9 cellular contexts compared by ENCODE assay signal in the genomic region with DNA sequence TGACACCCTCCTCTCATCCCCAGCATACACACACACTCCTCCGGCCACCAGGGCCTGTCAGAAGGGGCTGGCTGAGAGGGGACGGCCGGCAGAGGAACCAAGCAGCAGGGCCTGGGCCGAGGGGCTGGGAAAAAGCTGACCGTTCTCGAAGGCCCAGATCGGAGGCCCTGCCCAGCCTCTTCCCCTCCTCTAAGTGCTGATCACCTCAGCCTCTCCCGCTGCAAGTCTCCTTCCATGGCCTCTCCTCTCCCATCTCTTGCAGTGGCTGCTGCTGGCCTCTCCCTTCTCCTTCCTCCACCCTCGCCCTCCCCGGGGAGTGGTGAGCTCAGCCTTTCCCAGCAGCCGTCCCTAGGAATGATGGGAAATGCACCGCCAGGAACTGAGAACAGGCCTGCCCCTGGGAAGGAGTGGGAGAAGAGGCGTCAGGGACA. TPM values are rescaled to one million over a fixed set of nuclear protein-coding genes. Genes with fewer than 3 reads are reported as not detected.
A peak's percentile ranks its signal among the peaks of the same experiment; 100 is the strongest.
DNase-seq lines count a peak whose midpoint lies in the region; ATAC-seq and TF ChIP-seq lines count a peak whose summit lies in the region.
"Had no signal": no experiment of that assay in that cellular context is flagged by ENCODE, and none has a peak within 500 bp of the region (broad histone marks: within the 10 kb centered on the region; RNA-seq: fewer than 3 reads in every experiment).

No MANE protein-coding gene starts in this region.

- H3K4me3 Mint-ChIP-seq in activated CD4-positive, alpha-beta T cell treated with anti-CD3 and anti-CD28 coated beads for 36 hours, result no peak overlapping the region

- 23 to 56% methylated on average over 13 of the region's 13 CpGs for WGBS in sigmoid colon, 2 donors

- in situ Hi-C loops in G401 (cut with HindIII; ENCODE audit: low sequenced_read_pairs) (no loop called here), brain microvascular endothelial cell (cut with HindIII; ENCODE audit: low pct_ligation_motif_present, low sequenced_read_pairs) (no loop called here)

- TF ChIP-seq POLR2A in sigmoid colon (IDR thresholded peaks at IDR 0.05), result no peak

- H3K27ac Mint-ChIP-seq in activated CD4-positive, alpha-beta T cell treated with anti-CD3 and anti-CD28 coated beads for 36 hours, result no peak overlapping the region

- H3K27ac ChIP-seq in brain microvascular endothelial cell (peak overlapping the region; percentile 58), sigmoid colon (peak overlapping the region; percentile 69 to 87 (median 74)), RWPE1 (no peak overlapping the region)

- TF ChIP-seq EP300 in sigmoid colon (IDR thresholded peaks at IDR 0.05), result no peak

- TF ChIP-seq CTCF in brain microvascular endothelial cell (IDR thresholded peaks at IDR 0.05; ENCODE audit: low read depth, low read length, missing control alignments) (no peak), sigmoid colon (IDR thresholded peaks at IDR 0.05) (no peak), RWPE1 (conservative IDR thresholded peaks at IDR 0.05; ENCODE audit: low read depth) (no peak)

- H3K4me1 ChIP-seq in sigmoid colon, result peaks cover 0 to 61% (median 54%) of the 10 kb centered on the region in 4 donors

- peaks cover 1% of the 10 kb centered on the region for H3K36me3 Mint-ChIP-seq in activated CD4-positive, alpha-beta T cell treated with anti-CD3 and anti-CD28 coated beads for 36 hours (ENCODE audit: low read depth)

- H3K9me3 Mint-ChIP-seq in activated CD4-positive, alpha-beta T cell treated with anti-CD3 and anti-CD28 coated beads for 36 hours (ENCODE audit: low read depth), result no peaks in the 10 kb centered on the region

- ATAC-seq in activated CD4-positive, alpha-beta T cell treated with anti-CD3 and anti-CD28 coated beads for 36 hours, result no peak
- ATAC-seq in HG03108 (IDR thresholded peaks at IDR 0.05; ENCODE audit: unreplicated experiment), result no peak
- ATAC-seq in GM18519 (IDR thresholded peaks at IDR 0.05; ENCODE audit: low FRiP score, unreplicated experiment), result no peak

- peaks cover 7% of the 10 kb centered on the region for H3K4me1 Mint-ChIP-seq in activated CD4-positive, alpha-beta T cell treated with anti-CD3 and anti-CD28 coated beads for 36 hours

- no peaks in the 10 kb centered on the region for H3K9me3 ChIP-seq in sigmoid colon

- POLR2A ChIA-PET in activated CD4-positive, alpha-beta T cell treated with anti-CD3 and anti-CD28 coated beads for 36 hours (lab: Charles Lee), result no interaction called here
- POLR2A ChIA-PET in RWPE1 (lab: Yijun Ruan, JAX; ENCODE audit: low non-redundant PET), result no interaction called here

- intact Hi-C loops in sigmoid colon (cut with DNase I), result no loop called here
- intact Hi-C loops in activated CD4-positive, alpha-beta T cell treated with anti-CD3 and anti-CD28 coated beads for 36 hours (cut with DNase I, micrococcal nuclease), result no loop called here

- no peak overlapping the region for H3K4me3 ChIP-seq in brain microvascular endothelial cell (ENCODE audit: low read depth, low read length)
- peak overlapping the region in 3 of 4 donors; percentile 11 to 20 (median 12) for H3K4me3 ChIP-seq in sigmoid colon

- H3K27me3 ChIP-seq in brain microvascular endothelial cell (replicated peaks) (no peaks in the 10 kb centered on the region), sigmoid colon (no peaks in the 10 kb centered on the region)

- CTCF ChIA-PET in activated CD4-positive, alpha-beta T cell treated with anti-CD3 and anti-CD28 coated beads for 36 hours (lab: Charles Lee), result interaction anchor here (1.0 to 1.6 kb wide), 2 partner anchors 32 to 38 kb away, joined by 3 to 5 read pairs; no protein-coding TSS in a partner anchor
- CTCF ChIA-PET in RWPE1 (lab: Yijun Ruan, JAX), result interaction anchor here (0.8 kb wide), 1 partner anchor 73 kb away, joined by 3 read pairs; no protein-coding TSS in a partner anchor

- DNase-seq in G401 (ENCODE audit: low spot score) (peak; percentile 74), brain microvascular endothelial cell (peak; percentile 70), iris pigment epithelial cell (ENCODE audit: low read depth) (peak; percentile 36), sigmoid colon (peak; percentile 91), RWPE1 (ENCODE audit: low spot score) (no peak)
- no peak for DNase-seq in activated CD4-positive, alpha-beta T cell treated with anti-CD3 and anti-CD28 coated beads for 36 hours
- DNase-seq: NCI-H1930 had no signal

- H3K27me3 Mint-ChIP-seq in activated CD4-positive, alpha-beta T cell treated with anti-CD3 and anti-CD28 coated beads for 36 hours, result no peaks in the 10 kb centered on the region

- H3K36me3 ChIP-seq in brain microvascular endothelial cell (replicated peaks), result no peaks in the 10 kb centered on the region
- peaks cover 0 to 5% (median 0%) of the 10 kb centered on the region in 4 donors for H3K36me3 ChIP-seq in sigmoid colon

RNA-seq across cellular contexts. Expression of gene ARRB1, which starts 39.6 kb away (rescaled TPM):
- 39.0 and 44.6 TPM in 2 replicates for total RNA-seq in G401 (2014; rRNA removed; shearing (Covaris generic))
- total RNA-seq in sigmoid colon, result 10 to 100 TPM; 38.5 to 96.7 (median 55.2) TPM
- 10 to 100 TPM; 24.0 to 45.6 (median 32.4) TPM for polyA plus RNA-seq in sigmoid colon
- 10 to 100 TPM; 21.0 to 21.8 TPM for total RNA-seq in activated CD4-positive, alpha-beta T cell treated with anti-CD3 and anti-CD28 coated beads for 36 hours

Comparison
In these comparisons a context has a peak if more than half of its experiments do, and no peak if none do; other contexts are left out.
1. DNase-seq: peak in G401 (single experiment), brain microvascular endothelial cell (single experiment), iris pigment epithelial cell (single experiment) and sigmoid colon (single experiment); none in activated CD4-positive, alpha-beta T cell treated with anti-CD3 and anti-CD28 coated beads for 36 hours (single experiment) and RWPE1 (single experiment).